15 cellular contexts compared by ENCODE assay signal in genomic region chr1:27980216-27980820, GRCh38. TPM values are rescaled to one million over a fixed set of nuclear protein-coding genes. Genes with fewer than 3 reads are reported as not detected.
"Had no signal": no experiment of that assay in that cellular context is flagged by ENCODE, and none has a peak within 500 bp of the region (broad histone marks: within the 10 kb centered on the region; RNA-seq: fewer than 3 reads in every experiment).

No MANE protein-coding gene starts in this region.

- H3K9me3 Mint-ChIP-seq: activated CD4-positive, alpha-beta T cell treated with anti-CD3 and anti-CD28 coated beads, Interleukin-2, amount 10 ng/mL, durations not matched to agents 24 days and 14 days; activated naive CD4-positive, alpha-beta T cell treated with anti-CD3 and anti-CD28 coated beads, Interleukin-2, amount 10 ng/mL, durations not matched to agents 7 days and 5 days; activated T-helper 2 cell treated with anti-CD3 and anti-CD28 coated beads, Interferon-gamma antibody, Interleukin-2, Interleukin-4, amounts not matched to agents 10 μg/mL and 5 μg/mL and 100 μg/mL, durations not matched to agents 14 hours and 24 hours and 36 hours; neural crest cell had no signal

- H3K27me3 Mint-ChIP-seq: activated CD4-positive, alpha-beta T cell treated with anti-CD3 and anti-CD28 coated beads, Interleukin-2, amount 10 ng/mL, durations not matched to agents 24 days and 14 days; activated naive CD4-positive, alpha-beta T cell treated with anti-CD3 and anti-CD28 coated beads, Interleukin-2, amount 10 ng/mL, durations not matched to agents 7 days and 5 days had no signal

- H3K4me3 ChIP-seq: esophagus muscularis mucosa, right atrium auricular region had no signal

- H3K4me3 Mint-ChIP-seq: activated CD4-positive, alpha-beta T cell treated with anti-CD3 and anti-CD28 coated beads, Interleukin-2, amount 10 ng/mL, durations not matched to agents 24 days and 14 days; activated naive CD4-positive, alpha-beta T cell treated with anti-CD3 and anti-CD28 coated beads, Interleukin-2, amount 10 ng/mL, durations not matched to agents 7 days and 5 days; neural crest cell had no signal

- H3K9ac ChIP-seq: parathyroid adenoma had no signal

- H3K79me2 ChIP-seq: parathyroid adenoma had no signal

- FAIRE-seq: endometrium, small intestine, urothelium cell line had no signal

- H3K27ac Mint-ChIP-seq: activated CD4-positive, alpha-beta T cell treated with anti-CD3 and anti-CD28 coated beads, Interleukin-2, amount 10 ng/mL, durations not matched to agents 24 days and 14 days; activated naive CD4-positive, alpha-beta T cell treated with anti-CD3 and anti-CD28 coated beads, Interleukin-2, amount 10 ng/mL, durations not matched to agents 7 days and 5 days; activated T-helper 2 cell treated with anti-CD3 and anti-CD28 coated beads, Interferon-gamma antibody, Interleukin-2, Interleukin-4, amounts not matched to agents 10 μg/mL and 5 μg/mL and 100 μg/mL, durations not matched to agents 14 hours and 24 hours and 36 hours had no signal

- H3K4me1 Mint-ChIP-seq: activated CD4-positive, alpha-beta T cell treated with anti-CD3 and anti-CD28 coated beads, Interleukin-2, amount 10 ng/mL, durations not matched to agents 24 days and 14 days; neural crest cell had no signal

- H2AFZ ChIP-seq: parathyroid adenoma had no signal

- DNase-seq: activated CD8-positive, alpha-beta memory T cell treated with anti-CD3 and anti-CD28 coated beads for 24 hours; activated naive CD4-positive, alpha-beta T cell treated with anti-CD3 and anti-CD28 coated beads, Interleukin-2, amount 10 ng/mL, durations not matched to agents 7 days and 5 days; islet precursor cell; left ventricle myocardium superior; T1000 had no signal

- H3K9me3 ChIP-seq: esophagus muscularis mucosa, right atrium auricular region had no signal

- H3K27ac ChIP-seq: parathyroid adenoma, right atrium auricular region had no signal

- H3K4me1 ChIP-seq: parathyroid adenoma had no signal

- H3K27me3 ChIP-seq: esophagus muscularis mucosa, right atrium auricular region had no signal

RNA-seq across cellular contexts. Expression of gene SMPDL3B, which starts 45.5 kb away (rescaled TPM):
- total RNA-seq: left ventricle myocardium superior, mesenteric fat pad, neural crest cell had no signal
